8 cellular contexts compared by ENCODE assay signal in genomic region chr1:184222561-184223157, GRCh38.
DNase-seq lines count a peak whose midpoint lies in the region; ATAC-seq and TF ChIP-seq lines count a peak whose summit lies in the region.

No MANE protein-coding gene starts in this region.

- H3K9me3 ChIP-seq in endodermal cell (ENCODE audit: control insufficient read depth, low read length) (no peaks in the 10 kb centered on the region), mucosa of descending colon (no peaks in the 10 kb centered on the region)

- H3K27me3 Mint-ChIP-seq in endodermal cell (ENCODE audit: insufficient read depth): peaks cover 91% of the 10 kb centered on the region
- peaks cover 27% of the 10 kb centered on the region for H3K27me3 Mint-ChIP-seq in stimulated activated naive CD8-positive, alpha-beta T cell treated with anti-CD3 and anti-CD28 coated beads, Interleukin-15, amount 100 ng/mL, for 72 hours

- DNase-seq in Right ventricle myocardium inferior (ENCODE audit: missing footprints) (no peak), cardiac septum (ENCODE audit: low spot score) (no peak), NCI-H2029 treated with DMSO at 0.1 percent for 48 hours (lab: John Stamatoyannopoulos, UW) (peak; percentile 18), endodermal cell (peak; percentile 85), mucosa of descending colon (peak in 2 of 3 donors; percentile 52 to 56)
- peak; percentile 9 to 26 for DNase-seq in activated CD4-positive, alpha-beta T cell treated with anti-CD3 and anti-CD28 coated beads, Interleukin-2, amount 50 U/mL, for 24 hours (ENCODE audit: low read depth in 1 of 2, low spot score in 1 of 2)
- peak; percentile 25 to 37 for DNase-seq in stimulated activated naive CD8-positive, alpha-beta T cell treated with anti-CD3 and anti-CD28 coated beads, Interleukin-15, amount 100 ng/mL, for 72 hours

- H3K27me3 ChIP-seq in endodermal cell (ENCODE audit: control insufficient read depth, insufficient read depth, low read length, poor library complexity, severe bottlenecking): peaks cover 52% of the 10 kb centered on the region

- H3K27ac Mint-ChIP-seq in endodermal cell: no peak overlapping the region
- H3K27ac Mint-ChIP-seq in stimulated activated naive CD8-positive, alpha-beta T cell treated with anti-CD3 and anti-CD28 coated beads, Interleukin-15, amount 100 ng/mL, for 72 hours: no peak overlapping the region

- ATAC-seq in Right ventricle myocardium inferior: peak; percentile 59
- peak; percentile 80 for ATAC-seq in mucosa of descending colon
- ATAC-seq in stimulated activated naive CD8-positive, alpha-beta T cell treated with anti-CD3 and anti-CD28 coated beads, Interleukin-15, amount 100 ng/mL, for 72 hours: no peak
- no peak for ATAC-seq in HG02759 (IDR thresholded peaks at IDR 0.05; ENCODE audit: unreplicated experiment)

- intact Hi-C loops in Right ventricle myocardium inferior (cut with DNase I): loop anchor here (1.0 to 5.0 kb wide), 2 partner anchors 75 to 147 kb away; no protein-coding TSS in a partner anchor
- intact Hi-C loops in cardiac septum (cut with DNase I): loop anchor here (5.0 to 10.0 kb wide), 2 partner anchors 288 to 340 kb away; no protein-coding TSS in a partner anchor
- intact Hi-C loops in mucosa of descending colon (cut with DNase I, micrococcal nuclease): loop anchor here (5.0 kb wide), 1 partner anchor 145 kb away; no protein-coding TSS in a partner anchor

- no peak overlapping the region for H3K27ac ChIP-seq in endodermal cell (ENCODE audit: low read depth, low read length)

- WGBS in endodermal cell (ENCODE audit: insufficient coverage in 1 of 2, insufficient read length in 1 of 2), 2 experiments: 14 to 39% methylated on average over 7 to 11 of the region's 12 CpGs

- H3K36me3 Mint-ChIP-seq in endodermal cell (ENCODE audit: low read depth): no peaks in the 10 kb centered on the region

- H3K9ac ChIP-seq in endodermal cell (ENCODE audit: extremely low read depth, low read length, poor library complexity, severe bottlenecking): no peak overlapping the region

- H3K4me3 Mint-ChIP-seq in endodermal cell: no peak overlapping the region
- no peak overlapping the region for H3K4me3 Mint-ChIP-seq in stimulated activated naive CD8-positive, alpha-beta T cell treated with anti-CD3 and anti-CD28 coated beads, Interleukin-15, amount 100 ng/mL, for 72 hours

- H3K4me3 ChIP-seq in endodermal cell (ENCODE audit: low read length) (no peak overlapping the region), mucosa of descending colon (no peak overlapping the region)

- H3K4me1 ChIP-seq in endodermal cell (ENCODE audit: control insufficient read depth, insufficient read depth, low read length) (no peaks in the 10 kb centered on the region), mucosa of descending colon (ENCODE audit: low read depth) (no peaks in the 10 kb centered on the region)

- TF ChIP-seq CTCF in endodermal cell (conservative IDR thresholded peaks at IDR 0.05) (peak; percentile 96), mucosa of descending colon (IDR thresholded peaks at IDR 0.05) (peak; percentile 89)

- H3K9me3 Mint-ChIP-seq in endodermal cell: no peaks in the 10 kb centered on the region
- H3K9me3 Mint-ChIP-seq in stimulated activated naive CD8-positive, alpha-beta T cell treated with anti-CD3 and anti-CD28 coated beads, Interleukin-15, amount 100 ng/mL, for 72 hours: no peaks in the 10 kb centered on the region

- H3K4me1 Mint-ChIP-seq in endodermal cell: peaks cover 19% of the 10 kb centered on the region
- H3K4me1 Mint-ChIP-seq in stimulated activated naive CD8-positive, alpha-beta T cell treated with anti-CD3 and anti-CD28 coated beads, Interleukin-15, amount 100 ng/mL, for 72 hours: no peaks in the 10 kb centered on the region

- no peaks in the 10 kb centered on the region for H3K36me3 ChIP-seq in endodermal cell (ENCODE audit: control insufficient read depth, insufficient read depth, low read length)
- H3K36me3 ChIP-seq in mucosa of descending colon (ENCODE audit: low read depth): no peaks in the 10 kb centered on the region

Comparison
In these comparisons a context has a peak if more than half of its experiments do, and no peak if none do; other contexts are left out.
1. ATAC-seq: peak in Right ventricle myocardium inferior (single experiment) and mucosa of descending colon (single experiment); none in stimulated activated naive CD8-positive, alpha-beta T cell treated with anti-CD3 and anti-CD28 coated beads, Interleukin-15, amount 100 ng/mL, for 72 hours (single experiment) and HG02759 (single experiment).
2. DNase-seq: peak in NCI-H2029 treated with DMSO at 0.1 percent for 48 hours (single experiment), activated CD4-positive, alpha-beta T cell treated with anti-CD3 and anti-CD28 coated beads, Interleukin-2, amount 50 U/mL, for 24 hours (2 of 2), endodermal cell (single experiment), mucosa of descending colon (2 of 3) and stimulated activated naive CD8-positive, alpha-beta T cell treated with anti-CD3 and anti-CD28 coated beads, Interleukin-15, amount 100 ng/mL, for 72 hours (2 of 2); none in Right ventricle myocardium inferior (single experiment) and cardiac septum (single experiment).